23 cellular contexts compared by ENCODE assay signal in genomic region chr9:126617003-126617739, GRCh38. TPM values are rescaled to one million over a fixed set of nuclear protein-coding genes. Genes with fewer than 3 reads are reported as not detected.
DNase-seq lines count a peak whose midpoint lies in the region; ATAC-seq, FAIRE-seq and TF ChIP-seq lines count a peak whose summit lies in the region.
"Had no signal": no experiment of that assay in that cellular context is flagged by ENCODE, and none has a peak within 500 bp of the region (broad histone marks: within the 10 kb centered on the region; RNA-seq: fewer than 3 reads in every experiment).

No MANE protein-coding gene starts in this region.

- FAIRE-seq in G401.6 (lab: Jason Lieb, UNC), result peak; percentile 55
- FAIRE-seq: endothelial cell of umbilical vein, kidney had no signal

- H3K9me3 Mint-ChIP-seq in WTC11, result no peaks in the 10 kb centered on the region
- peaks cover 7% of the 10 kb centered on the region for H3K9me3 Mint-ChIP-seq in glutamatergic neuron (ENCODE audit: unreplicated experiment)
- H3K9me3 Mint-ChIP-seq in immature natural killer cell, result no peaks in the 10 kb centered on the region
- H3K9me3 Mint-ChIP-seq: activated naive CD4-positive, alpha-beta T cell treated with anti-CD3 and anti-CD28 coated beads, Interleukin-2, amount 10 ng/mL, durations not matched to agents 7 days and 5 days; T-helper 2 cell treated with Interferon-gamma antibody and Interleukin-4, amounts not matched to agents 5 μg/mL and 100 μg/mL, for 36 hours had no signal

- H3K4me3 Mint-ChIP-seq in WTC11 (peak overlapping the region; percentile 42; the same call in 1 of the 2 replicates), glutamatergic neuron (ENCODE audit: unreplicated experiment) (peak overlapping the region; percentile 42), immature natural killer cell (peak overlapping the region in 1 of 5 donors; percentile 48)
- H3K4me3 Mint-ChIP-seq: activated naive CD4-positive, alpha-beta T cell treated with anti-CD3 and anti-CD28 coated beads, Interleukin-2, amount 10 ng/mL, durations not matched to agents 7 days and 5 days; T-helper 2 cell treated with Interferon-gamma antibody and Interleukin-4, amounts not matched to agents 5 μg/mL and 100 μg/mL, for 36 hours had no signal

- H3K36me3 Mint-ChIP-seq in WTC11 (no peaks in the 10 kb centered on the region), glutamatergic neuron (ENCODE audit: unreplicated experiment) (peaks cover under 1% of the 10 kb centered on the region), immature natural killer cell (peaks cover 0 to 4% (median 0%) of the 10 kb centered on the region in 3 donors)

- ATAC-seq in WTC11, result no peak
- ATAC-seq in HG02798 (IDR thresholded peaks at IDR 0.05; ENCODE audit: poor library complexity, unreplicated experiment), result no peak
- ATAC-seq: mucosa of descending colon had no signal

- DNase-seq in WTC11 (ENCODE audit: low spot score), result no peak
- peak; percentile 5 for DNase-seq in glutamatergic neuron
- peak; percentile 50 for DNase-seq in posterior vena cava (ENCODE audit: low spot score)
- no peak for DNase-seq in stimulated activated CD4-positive, alpha-beta T cell treated with anti-CD3 and anti-CD28 coated beads, Interleukin-2, amount 100 ng/mL, for 48 hours
- DNase-seq in immature natural killer cell, result no peak
- DNase-seq: activated CD4-positive, alpha-beta T cell treated with anti-CD3 and anti-CD28 coated beads for 48 hours; activated naive CD4-positive, alpha-beta T cell treated with anti-CD3 and anti-CD28 coated beads, Interleukin-2, amount 10 ng/mL, durations not matched to agents 7 days and 5 days; caudate nucleus; dermis blood vessel endothelial cell; mucosa of descending colon; NCI-H2029; NCI-H226; NCI-H774; RPMI8226; stimulated activated CD4-positive, alpha-beta T cell treated with anti-CD3 and anti-CD28 coated beads, Interleukin-4, amount 100 ng/mL, for 24 hours; stimulated activated naive CD4-positive, alpha-beta T cell; testis had no signal

- H3K27ac Mint-ChIP-seq in WTC11 (peak overlapping the region; percentile 84; the same call in 1 of the 2 replicates), glutamatergic neuron (ENCODE audit: unreplicated experiment) (no peak overlapping the region), immature natural killer cell (peak overlapping the region in 1 of 6 donors; percentile 41)
- H3K27ac Mint-ChIP-seq: activated naive CD4-positive, alpha-beta T cell treated with anti-CD3 and anti-CD28 coated beads, Interleukin-2, amount 10 ng/mL, durations not matched to agents 7 days and 5 days; T-helper 2 cell treated with Interferon-gamma antibody and Interleukin-4, amounts not matched to agents 5 μg/mL and 100 μg/mL, for 36 hours had no signal

- CTCF ChIA-PET in WTC11 (lab: Charles Lee), result interaction anchor here (0.7 to 6.0 kb wide), 13 partner anchors 16 to 165 kb away, joined by 3 to 47 read pairs (median 4); no protein-coding TSS in a partner anchor

- TF ChIP-seq CTCF in WTC11 (IDR thresholded peaks at IDR 0.05) (no peak), glutamatergic neuron (IDR thresholded peaks at IDR 0.05; ENCODE audit: partially characterized antibody, unreplicated experiment) (no peak)

- H3K4me1 Mint-ChIP-seq in WTC11 (peaks cover 65% of the 10 kb centered on the region), glutamatergic neuron (ENCODE audit: low read depth, unreplicated experiment) (peaks cover 12% of the 10 kb centered on the region), immature natural killer cell (peaks cover 20 to 21% of the 10 kb centered on the region in 2 donors)

- H3K27me3 Mint-ChIP-seq in WTC11 (ENCODE audit: low read depth), result peaks cover 94% of the 10 kb centered on the region
- H3K27me3 Mint-ChIP-seq in glutamatergic neuron (ENCODE audit: unreplicated experiment), result peaks cover 50% of the 10 kb centered on the region
- peaks cover 50 to 71% (median 52%) of the 10 kb centered on the region in 3 donors for H3K27me3 Mint-ChIP-seq in immature natural killer cell (ENCODE audit: low read depth in 3 of 3)

- intact Hi-C loops in posterior vena cava (cut with DNase I), result no loop called here

- POLR2A ChIA-PET in WTC11 (lab: Charles Lee), result interaction anchor here (0.5 to 0.6 kb wide), 2 partner anchors 11 to 61 kb away, joined by 4 to 6 read pairs; no protein-coding TSS in a partner anchor

TF ChIP-seq in WTC11, 78 proteins besides CTCF, POLR2A, EP300 and RAD21:
- no peak for TF ChIP-seq AFF4 (CRISPR knock-in tag; IDR thresholded peaks at IDR 0.05; ENCODE audit: borderline replicate concordance)
- TF ChIP-seq ATF2 (CRISPR knock-in tag; IDR thresholded peaks at IDR 0.05; ENCODE audit: borderline replicate concordance, low read depth), result no peak
- TF ChIP-seq MAX (CRISPR knock-in tag; IDR thresholded peaks at IDR 0.05), result no peak
- TF ChIP-seq IRF1 (CRISPR knock-in tag; IDR thresholded peaks at IDR 0.05), result no peak
- TF ChIP-seq GTF2I (CRISPR knock-in tag; conservative IDR thresholded peaks at IDR 0.05), result no peak

RNA-seq across cellular contexts. Expression of gene LMX1B, which starts 3.4 kb away (rescaled TPM):
- total RNA-seq in WTC11 (2021), result 4.6 to 12.4 TPM (median 5.1 TPM) in 3 replicates
- total RNA-seq in glutamatergic neuron (ENCODE audit: unreplicated experiment), result 0.27 TPM
- total RNA-seq in posterior vena cava, result 1 to 10 TPM; 1.4 to 1.6 TPM
- polyA plus RNA-seq in immature natural killer cell, result not detected
- total RNA-seq: dermis blood vessel endothelial cell, endothelial cell of umbilical vein, LHCN-M2 had no signal
- polyA plus RNA-seq: endothelial cell of umbilical vein had no signal

Comparison
In these comparisons a context has a peak if more than half of its experiments do, and no peak if none do; other contexts are left out.
1. DNase-seq: peak in glutamatergic neuron (single experiment) and posterior vena cava (single experiment); none in WTC11 (single experiment), stimulated activated CD4-positive, alpha-beta T cell treated with anti-CD3 and anti-CD28 coated beads, Interleukin-2, amount 100 ng/mL, for 48 hours (0 of 2) and immature natural killer cell (0 of 3).